23 cellular contexts compared by ENCODE assay signal in the genomic region with DNA sequence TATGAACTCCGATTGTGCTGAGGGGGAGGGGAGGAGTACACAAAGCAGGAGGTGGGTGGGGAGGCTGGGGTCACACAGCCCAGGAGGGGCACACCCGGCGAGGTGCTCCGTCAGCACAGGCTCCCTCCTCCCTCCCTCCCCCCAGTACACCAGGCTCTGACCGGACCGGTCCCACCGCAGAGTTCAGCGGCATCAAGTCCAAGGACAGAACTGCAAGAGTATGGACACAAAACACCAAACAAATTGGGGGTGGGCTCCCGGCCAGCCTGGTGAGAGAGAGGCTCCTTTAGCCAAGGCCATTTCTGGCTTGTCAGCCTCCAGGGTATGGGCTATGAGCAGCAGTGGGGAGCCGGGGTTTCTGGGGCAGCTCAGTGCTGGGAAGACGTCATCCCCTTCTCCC.
A peak's percentile ranks its signal among the peaks of the same experiment; 100 is the strongest.
DNase-seq lines count a peak whose midpoint lies in the region; ATAC-seq, FAIRE-seq and TF ChIP-seq lines count a peak whose summit lies in the region.
"Had no signal": no experiment of that assay in that cellular context is flagged by ENCODE, and none has a peak within 500 bp of the region (broad histone marks: within the 10 kb centered on the region; RNA-seq: fewer than 3 reads in every experiment).

No MANE protein-coding gene starts in this region.

- TF ChIP-seq RAD21 in HepG2 (CRISPR knock-in tag; IDR thresholded peaks at IDR 0.05): no peak

- POLR2A ChIA-PET in HepG2 (lab: Yijun Ruan, JAX): no interaction called here

- no peaks in the 10 kb centered on the region for H3K36me3 Mint-ChIP-seq in GM23338 (ENCODE audit: low read depth)

- no peaks in the 10 kb centered on the region for H3K79me2 ChIP-seq in GM23338 (replicated peaks; ENCODE audit: insufficient read depth)
- H3K79me2 ChIP-seq in HepG2 (ENCODE audit: insufficient read depth, low read length): no peaks in the 10 kb centered on the region

- H3K4me1 ChIP-seq in BLaER1 (peaks cover 99% of the 10 kb centered on the region), GM23338 (ENCODE audit: insufficient read depth) (peaks cover 6% of the 10 kb centered on the region; the same call in 1 of the 2 replicates), HepG2 (ENCODE audit: insufficient read depth, low read length) (peaks cover 31% of the 10 kb centered on the region), spleen (peaks cover 8 to 87% (median 55%) of the 10 kb centered on the region in 6 donors)
- H3K4me1 ChIP-seq: BE2C had no signal

- H3K4me3 ChIP-seq in BLaER1: no peak overlapping the region
- no peak overlapping the region for H3K4me3 ChIP-seq in GM23338
- H3K4me3 ChIP-seq in HepG2 (replicated peaks in 1 of 3; ENCODE audit: insufficient read depth in 1 of 3, low read depth in 2 of 3, low read length in 3 of 3): no peak overlapping the region
- no peak overlapping the region for H3K4me3 ChIP-seq in spleen
- H3K4me3 ChIP-seq: PC-9 had no signal

- 54% methylated on average over 3 of the region's 11 CpGs for WGBS in HepG2 (ENCODE audit: low lambda C conversion rate)
- WGBS in spleen, 5 donors: 40 to 84% (median 75%) methylated on average over 1 to 11 of the region's 11 CpGs

- TF ChIP-seq EP300 in HepG2 (IDR thresholded peaks at IDR 0.05; ENCODE audit: low read depth in 2 of 2, low read length in 2 of 2): no peak
- no peak for TF ChIP-seq EP300 in HepG2 (CRISPR knock-in tag; IDR thresholded peaks at IDR 0.05; ENCODE audit: borderline replicate concordance)

- H3K27ac Mint-ChIP-seq in GM23338: no peak overlapping the region
- H3K27ac Mint-ChIP-seq: CD4-positive, alpha-beta T cell had no signal

- no peak overlapping the region for H2AFZ ChIP-seq in GM23338
- no peak overlapping the region for H2AFZ ChIP-seq in HepG2 (ENCODE audit: low read length)
- H2AFZ ChIP-seq: PC-9 had no signal

- TF ChIP-seq CTCF in GM23338 (conservative IDR thresholded peaks at IDR 0.05; ENCODE audit: low read depth in 2 of 2): no peak
- TF ChIP-seq CTCF in HepG2 (CRISPR knock-in tag; IDR thresholded peaks at IDR 0.05): no peak
- no peak for TF ChIP-seq CTCF in spleen (IDR thresholded peaks at IDR 0.05 in 8 of 11, conservative IDR thresholded peaks at IDR 0.05 in 3 of 11)

- FAIRE-seq in HepG2 (lab: Jason Lieb, UNC): no peak
- FAIRE-seq: HTR-8/SVneo had no signal

- H3K9ac ChIP-seq in BLaER1 (no peak overlapping the region), HepG2 (ENCODE audit: insufficient read depth, low read depth, low read length) (no peak overlapping the region)
- H3K9ac ChIP-seq: KMS-11 had no signal

- ATAC-seq in GM23338 (peak; percentile 24), HepG2 (peak; percentile 77), GM21717 (IDR thresholded peaks at IDR 0.05; ENCODE audit: unreplicated experiment) (no peak), HG03460 (IDR thresholded peaks at IDR 0.05; ENCODE audit: unreplicated experiment) (no peak)

- peaks cover 10% of the 10 kb centered on the region for H3K27me3 Mint-ChIP-seq in GM23338 (ENCODE audit: insufficient read depth, low read depth, poor library complexity)
- H3K27me3 Mint-ChIP-seq: CD4-positive, alpha-beta T cell had no signal

- CTCF ChIA-PET in HepG2 (lab: Yijun Ruan, JAX; ENCODE audit: low intra/inter-chr PET ratio, low total read pairs): no interaction called here

- intact Hi-C loops in HepG2 (cut with micrococcal nuclease; ENCODE audit: unreplicated experiment): no loop called here
- intact Hi-C loops in spleen (cut with DNase I; ENCODE audit: low total_unique reads): loop anchor here (10.0 kb wide), 1 partner anchor 99 kb away; no protein-coding TSS in a partner anchor

- no peaks in the 10 kb centered on the region for H4K20me1 ChIP-seq in BLaER1
- H4K20me1 ChIP-seq in GM23338 (replicated peaks; ENCODE audit: insufficient read depth): no peaks in the 10 kb centered on the region
- no peaks in the 10 kb centered on the region for H4K20me1 ChIP-seq in HepG2 (ENCODE audit: insufficient read depth, low read length)

- H3F3A ChIP-seq in GM23338 (replicated peaks; ENCODE audit: low read depth): no peaks in the 10 kb centered on the region

- no peak overlapping the region for H3K4me3 Mint-ChIP-seq in GM23338
- H3K4me3 Mint-ChIP-seq: CD4-positive, alpha-beta T cell had no signal

- no peaks in the 10 kb centered on the region for H3K9me3 Mint-ChIP-seq in GM23338
- H3K9me3 Mint-ChIP-seq: CD4-positive, alpha-beta T cell had no signal

- no peak for DNase-seq in GM23338 (ENCODE audit: low spot score)
- peak; percentile 39 for DNase-seq in HepG2 (ENCODE audit: low spot score)
- no peak for DNase-seq in spleen
- DNase-seq in NCI-H2196 treated with DMSO at 0.1 percent for 48 hours (lab: John Stamatoyannopoulos, UW; ENCODE audit: unreplicated experiment): no peak
- DNase-seq: BE2C; CD4-positive, alpha-beta T cell; COR-L47; DMS79; GOT3; HCEC 1CT; IMR-90; NCI-H1092 treated with DMSO at 0.1 percent for 48 hours; NCI-H1436 treated with DMSO at 0.1 percent for 48 hours; NCI-H1930; NCI-H2227 treated with DMSO at 0.1 percent for 48 hours; NCI-H510A treated with DMSO at 0.1 percent for 48 hours; NCI-H748 treated with DMSO at 0.1 percent for 48 hours; PC-9 had no signal

- H3K4me1 Mint-ChIP-seq in GM23338: peaks cover 8% of the 10 kb centered on the region

- peak overlapping the region; percentile 86 for H3K4me2 ChIP-seq in BLaER1
- no peak overlapping the region for H3K4me2 ChIP-seq in GM23338
- H3K4me2 ChIP-seq in HepG2 (ENCODE audit: low read depth, low read length): no peak overlapping the region; the same call in 1 of the 2 replicates
- H3K4me2 ChIP-seq: KMS-11, PC-9 had no signal

- TF ChIP-seq POLR2A in HepG2 (IDR thresholded peaks at IDR 0.05; ENCODE audit: insufficient read depth in 1 of 2, low read depth in 2 of 2, low read length in 2 of 2) (no peak), spleen (IDR thresholded peaks at IDR 0.05) (no peak)

- H3K9me3 ChIP-seq in BLaER1: no peaks in the 10 kb centered on the region
- H3K9me3 ChIP-seq in HepG2 (ENCODE audit: low read length): no peaks in the 10 kb centered on the region
- H3K9me3 ChIP-seq in spleen: no peaks in the 10 kb centered on the region
- H3K9me3 ChIP-seq: BE2C had no signal

- H3K27ac ChIP-seq in BLaER1 (peak overlapping the region; percentile 85), GM23338 (ENCODE audit: low read depth) (no peak overlapping the region), HepG2 (ENCODE audit: extremely low read length, insufficient read depth, low read length) (no peak overlapping the region), spleen (peak overlapping the region in 7 of 8 donors; percentile 29 to 79 (median 68))
- H3K27ac ChIP-seq: KMS-11, PC-9 had no signal

- BruUV-seq in HepG2 (replicated peaks; lab: Mats Ljungman, UMichigan): no TSS peak

- no peaks in the 10 kb centered on the region for H3K27me3 ChIP-seq in BLaER1
- H3K27me3 ChIP-seq in GM23338 (ENCODE audit: insufficient read depth): no peaks in the 10 kb centered on the region
- H3K27me3 ChIP-seq in HepG2 (ENCODE audit: control insufficient read depth in 1 of 2, insufficient read depth in 2 of 2, low read length in 2 of 2): no peaks in the 10 kb centered on the region
- H3K27me3 ChIP-seq in spleen (replicated peaks in 1 of 7): no peaks in the 10 kb centered on the region
- H3K27me3 ChIP-seq: BE2C had no signal

- in situ Hi-C loops in HepG2 (cut with HindIII; ENCODE audit: extremely low pct_ligation_motif_present, low pct_unique_long_range_greater_than_20kb): no loop called here

- no peaks in the 10 kb centered on the region for H3K9me2 ChIP-seq in GM23338 (ENCODE audit: insufficient read depth)

- H3K36me3 ChIP-seq in BLaER1 (no peaks in the 10 kb centered on the region), GM23338 (ENCODE audit: insufficient read depth) (no peaks in the 10 kb centered on the region), HepG2 (replicated peaks in 1 of 2; ENCODE audit: control insufficient read depth in 1 of 2, insufficient read depth in 2 of 2, low read length in 2 of 2) (no peaks in the 10 kb centered on the region), spleen (no peaks in the 10 kb centered on the region)
- H3K36me3 ChIP-seq: BE2C had no signal

TF ChIP-seq in GM23338, 12 proteins besides CTCF, POLR2A, EP300 and RAD21 (continues in another document):
- TF ChIP-seq ZNF331 (CRISPR knock-in tag; IDR thresholded peaks at IDR 0.05; ENCODE audit: low read depth): no peak

TF ChIP-seq in HepG2, 621 proteins besides CTCF, POLR2A, EP300 and RAD21 (continues in another document):
- TF ChIP-seq SKI (IDR thresholded peaks at IDR 0.05; ENCODE audit: partially characterized antibody): peak; percentile 39
- TF ChIP-seq, protein P1, sequence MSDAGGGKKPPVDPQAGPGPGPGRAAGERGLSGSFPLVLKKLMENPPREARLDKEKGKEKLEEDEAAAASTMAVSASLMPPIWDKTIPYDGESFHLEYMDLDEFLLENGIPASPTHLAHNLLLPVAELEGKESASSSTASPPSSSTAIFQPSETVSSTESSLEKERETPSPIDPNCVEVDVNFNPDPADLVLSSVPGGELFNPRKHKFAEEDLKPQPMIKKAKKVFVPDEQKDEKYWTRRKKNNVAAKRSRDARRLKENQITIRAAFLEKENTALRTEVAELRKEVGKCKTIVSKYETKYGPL (CRISPR knock-in tag; IDR thresholded peaks at IDR 0.05): no peak
- TF ChIP-seq, protein P2, sequence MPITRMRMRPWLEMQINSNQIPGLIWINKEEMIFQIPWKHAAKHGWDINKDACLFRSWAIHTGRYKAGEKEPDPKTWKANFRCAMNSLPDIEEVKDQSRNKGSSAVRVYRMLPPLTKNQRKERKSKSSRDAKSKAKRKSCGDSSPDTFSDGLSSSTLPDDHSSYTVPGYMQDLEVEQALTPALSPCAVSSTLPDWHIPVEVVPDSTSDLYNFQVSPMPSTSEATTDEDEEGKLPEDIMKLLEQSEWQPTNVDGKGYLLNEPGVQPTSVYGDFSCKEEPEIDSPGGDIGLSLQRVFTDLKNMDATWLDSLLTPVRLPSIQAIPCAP (CRISPR knock-in tag; IDR thresholded peaks at IDR 0.05; ENCODE audit: low read depth): no peak
- no peak for TF ChIP-seq U2AF2 (IDR thresholded peaks at IDR 0.05; ENCODE audit: low read depth, low read length)
- peak; percentile 45 for TF ChIP-seq HNF4A (CRISPR knock-in tag; IDR thresholded peaks at IDR 0.05)

Comparison
In these comparisons a context has a peak if more than half of its experiments do, and no peak if none do; other contexts are left out.
1. H3K27ac ChIP-seq: peak in BLaER1 (single experiment) and spleen (7 of 8); none in GM23338 (single experiment) and HepG2 (single experiment).
2. ATAC-seq: peak in GM23338 (single experiment) and HepG2 (single experiment); none in GM21717 (single experiment) and HG03460 (single experiment).